ENCODE assay signal across 20 cellular contexts in the genomic region with DNA sequence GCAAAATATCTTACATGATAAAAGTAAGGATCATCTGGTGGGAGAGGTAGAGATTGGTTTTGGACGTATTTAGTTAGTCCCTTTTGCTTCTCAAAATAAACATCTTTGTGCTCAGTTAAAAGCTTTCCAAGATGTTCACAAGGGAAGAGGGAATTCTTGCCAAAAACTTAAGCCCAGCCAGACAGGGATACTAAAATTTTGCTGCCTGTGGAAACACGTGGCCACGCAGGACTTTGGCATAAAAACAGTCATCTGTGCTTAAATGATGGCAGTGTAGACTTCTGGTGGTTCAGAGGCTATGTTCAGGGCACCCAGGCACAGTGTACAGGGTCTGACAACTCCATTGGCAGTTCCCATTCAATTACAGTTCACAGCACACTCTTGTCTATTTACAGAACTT.
DNase-seq lines count a peak whose midpoint lies in the region; ATAC-seq and TF ChIP-seq lines count a peak whose summit lies in the region.
"Had no signal": no experiment of that assay in that cellular context is flagged by ENCODE, and none has a peak within 500 bp of the region (broad histone marks: within the 10 kb centered on the region; RNA-seq: fewer than 3 reads in every experiment).

No MANE protein-coding gene starts in this region.

- no peaks in the 10 kb centered on the region for H3K4me1 Mint-ChIP-seq in activated CD8-positive, alpha-beta T cell treated with anti-CD3 and anti-CD28 coated beads for 36 hours (ENCODE audit: low read depth)

- no peak for TF ChIP-seq POLR2A in heart left ventricle (IDR thresholded peaks at IDR 0.05)
- TF ChIP-seq POLR2A in tibial nerve (IDR thresholded peaks at IDR 0.05) = no peak

- H3K27me3 ChIP-seq in adipocyte (replicated peaks; ENCODE audit: control insufficient read depth, insufficient read depth, low read length) = no peaks in the 10 kb centered on the region
- H3K27me3 ChIP-seq in heart left ventricle = no peaks in the 10 kb centered on the region
- H3K27me3 ChIP-seq in psoas muscle (ENCODE audit: insufficient read depth in 3 of 3, low read length in 2 of 3) = no peaks in the 10 kb centered on the region
- H3K27me3 ChIP-seq in tibial nerve = no peaks in the 10 kb centered on the region
- H3K27me3 ChIP-seq: BE2C, dorsolateral prefrontal cortex, SJSA1 had no signal

- ATAC-seq in heart left ventricle = peak in 2 of 4 donors; percentile 20 to 28
- peak in 2 of 4 donors; percentile 20 to 49 for ATAC-seq in psoas muscle
- no peak for ATAC-seq in GM18511 (IDR thresholded peaks at IDR 0.05; ENCODE audit: unreplicated experiment)
- no peak for ATAC-seq in activated CD8-positive, alpha-beta T cell treated with anti-CD3 and anti-CD28 coated beads for 36 hours
- ATAC-seq in HG03095 (IDR thresholded peaks at IDR 0.05; ENCODE audit: unreplicated experiment) = no peak
- ATAC-seq: GM12878; PC-3; stimulated activated naive CD8-positive, alpha-beta T cell treated with anti-CD3 and anti-CD28 coated beads, Interleukin-15, Interleukin-2, amounts not matched to agents 100 U/mL and 50 U/mL, for 24 hours had no signal

- H3K4me3 ChIP-seq in adipocyte (ENCODE audit: low read length) (peak overlapping the region; percentile 28), heart left ventricle (no peak overlapping the region), psoas muscle (no peak overlapping the region), tibial nerve (no peak overlapping the region)
- H3K4me3 ChIP-seq: dorsolateral prefrontal cortex, GM12878, SJSA1 had no signal

- no peaks in the 10 kb centered on the region for H3K36me3 ChIP-seq in adipocyte (ENCODE audit: control insufficient read depth, insufficient read depth, low read length, severe bottlenecking)
- H3K36me3 ChIP-seq in heart left ventricle = no peaks in the 10 kb centered on the region
- H3K36me3 ChIP-seq in psoas muscle (ENCODE audit: insufficient read depth in 1 of 2, low read depth in 1 of 2) = no peaks in the 10 kb centered on the region
- H3K36me3 ChIP-seq in tibial nerve = no peaks in the 10 kb centered on the region
- H3K36me3 ChIP-seq: BE2C, SJSA1 had no signal

- H3K9me3 Mint-ChIP-seq in activated CD8-positive, alpha-beta T cell treated with anti-CD3 and anti-CD28 coated beads for 36 hours = no peaks in the 10 kb centered on the region

- H3K27ac ChIP-seq in heart left ventricle = peak overlapping the region in 7 of 12 donors; percentile 20 to 62 (median 24)
- peak overlapping the region; percentile 27 for H3K27ac ChIP-seq in psoas muscle
- H3K27ac ChIP-seq in tibial nerve = peak overlapping the region in 2 of 4 donors; percentile 58 to 71
- H3K27ac ChIP-seq: SJSA1 had no signal

- H3K36me3 Mint-ChIP-seq in activated CD8-positive, alpha-beta T cell treated with anti-CD3 and anti-CD28 coated beads for 36 hours (ENCODE audit: low read depth) = no peaks in the 10 kb centered on the region

- WGBS in heart left ventricle, 4 donors = 33 to 55% (median 41%) methylated on average over 3 of the region's 3 CpGs
- WGBS in psoas muscle, 3 donors = 15 to 31% (median 17%) methylated on average over 3 of the region's 3 CpGs
- 50 to 58% methylated on average over 3 of the region's 3 CpGs for WGBS in tibial nerve, 2 donors

- no peak for TF ChIP-seq CTCF in heart left ventricle (IDR thresholded peaks at IDR 0.05)
- TF ChIP-seq CTCF in psoas muscle (IDR thresholded peaks at IDR 0.05) = no peak
- TF ChIP-seq CTCF in tibial nerve (IDR thresholded peaks at IDR 0.05) = no peak
- no peak for TF ChIP-seq CTCF in activated CD8-positive, alpha-beta T cell treated with anti-CD3 and anti-CD28 coated beads for 36 hours (IDR thresholded peaks at IDR 0.05)

- POLR2A ChIA-PET in activated CD8-positive, alpha-beta T cell treated with anti-CD3 and anti-CD28 coated beads for 36 hours (lab: Charles Lee) = no interaction called here

- H3K27me3 Mint-ChIP-seq in activated CD8-positive, alpha-beta T cell treated with anti-CD3 and anti-CD28 coated beads for 36 hours = peaks cover 2% of the 10 kb centered on the region

- H3K27ac Mint-ChIP-seq in activated CD8-positive, alpha-beta T cell treated with anti-CD3 and anti-CD28 coated beads for 36 hours = no peak overlapping the region

- DNase-seq in adipocyte (ENCODE audit: low read depth) = peak; percentile 37
- DNase-seq in heart left ventricle = peak in 2 of 5 donors; percentile 14 to 30
- DNase-seq in psoas muscle = no peak
- DNase-seq in tibial nerve (ENCODE audit: low spot score in 2 of 2) = peak; percentile 15 to 25
- no peak for DNase-seq in NCI-H2171 (lab: John Stamatoyannopoulos, UW)
- no peak for DNase-seq in activated CD8-positive, alpha-beta T cell treated with anti-CD3 and anti-CD28 coated beads for 36 hours
- DNase-seq: BE2C; erythroblast; kidney; mesendoderm; NCI-H1105 treated with DMSO at 0.1 percent for 48 hours; NCI-H69; PC-3; stimulated activated naive CD8-positive, alpha-beta T cell treated with anti-CD3 and anti-CD28 coated beads, Interleukin-15, Interleukin-2, amounts not matched to agents 100 U/mL and 50 U/mL, for 24 hours had no signal

- peak overlapping the region; percentile 68 for H3K9ac ChIP-seq in adipocyte (ENCODE audit: low read length)

- intact Hi-C loops in heart left ventricle (cut with DNase I) (no loop called here), psoas muscle (cut with DNase I) (no loop called here)
- intact Hi-C loops in activated CD8-positive, alpha-beta T cell treated with anti-CD3 and anti-CD28 coated beads for 36 hours (cut with micrococcal nuclease) = no loop called here

- CTCF ChIA-PET in activated CD8-positive, alpha-beta T cell treated with anti-CD3 and anti-CD28 coated beads for 36 hours (lab: Charles Lee) = no interaction called here

- TF ChIP-seq EP300 in tibial nerve (IDR thresholded peaks at IDR 0.05) = no peak

- H3K4me1 ChIP-seq in adipocyte (ENCODE audit: control insufficient read depth, insufficient read depth, low read length) = peaks cover 39% of the 10 kb centered on the region
- peaks cover 0 to 9% (median 2%) of the 10 kb centered on the region in 12 donors for H3K4me1 ChIP-seq in heart left ventricle
- no peaks in the 10 kb centered on the region for H3K4me1 ChIP-seq in psoas muscle
- H3K4me1 ChIP-seq in tibial nerve = peaks cover 0 to 12% (median 0%) of the 10 kb centered on the region in 4 donors
- H3K4me1 ChIP-seq: SJSA1 had no signal

- H3K4me3 Mint-ChIP-seq in activated CD8-positive, alpha-beta T cell treated with anti-CD3 and anti-CD28 coated beads for 36 hours = no peak overlapping the region
- H3K4me3 Mint-ChIP-seq: neural crest cell had no signal

- H3K9me3 ChIP-seq in adipocyte (ENCODE audit: control insufficient read depth, low read length) = no peaks in the 10 kb centered on the region
- H3K9me3 ChIP-seq in heart left ventricle = no peaks in the 10 kb centered on the region
- H3K9me3 ChIP-seq in psoas muscle = no peaks in the 10 kb centered on the region
- no peaks in the 10 kb centered on the region for H3K9me3 ChIP-seq in tibial nerve
- H3K9me3 ChIP-seq: BE2C, SJSA1 had no signal

Comparison
In these comparisons a context has a peak if more than half of its experiments do, and no peak if none do; other contexts are left out.
1. DNase-seq: peak in adipocyte (single experiment) and tibial nerve (2 of 2); none in psoas muscle (0 of 2), NCI-H2171 (single experiment) and activated CD8-positive, alpha-beta T cell treated with anti-CD3 and anti-CD28 coated beads for 36 hours (single experiment).